Comparison of ENCODE assay signal across 8 cellular contexts in genomic region chr1:37682334-37682987, GRCh38. TPM values are rescaled to one million over a fixed set of nuclear protein-coding genes. Genes with fewer than 3 reads are reported as not detected.
A peak's percentile ranks its signal among the peaks of the same experiment; 100 is the strongest.
DNase-seq lines count a peak whose midpoint lies in the region; ATAC-seq, FAIRE-seq and TF ChIP-seq lines count a peak whose summit lies in the region.

No MANE protein-coding gene starts in this region.

- CTCF ChIA-PET in CD8-positive, alpha-beta T cell (lab: Charles Lee) = interaction anchor here (0.6 to 7.5 kb wide), 46 partner anchors 8 to 905 kb away, joined by 3 to 227 read pairs (median 4); partner anchors contain the start of genes CDCA8, GNL2 and MTF1
- CTCF ChIA-PET in H1 (lab: Charles Lee; ENCODE audit: partially characterized antibody) = interaction anchor here (0.6 to 20.8 kb wide), 28 partner anchors 9 to 598 kb away, joined by 3 to 400 read pairs (median 3); partner anchors contain the start of genes CDCA8 and GNL2

- peaks cover 3% of the 10 kb centered on the region for H3K4me1 ChIP-seq in CD8-positive, alpha-beta T cell (ENCODE audit: insufficient read depth, low read length)
- no peaks in the 10 kb centered on the region for H3K4me1 ChIP-seq in H1 (replicated peaks in 1 of 4; ENCODE audit: control insufficient read depth in 3 of 4, insufficient read depth in 4 of 4, low read length in 3 of 4)

- peaks cover 16% of the 10 kb centered on the region for H3K36me3 ChIP-seq in CD8-positive, alpha-beta T cell (ENCODE audit: insufficient read depth, low read length)
- peaks cover 5 to 46% (median 33%) of the 10 kb centered on the region in 4 experiments; a peak in 7 of 8 replicates for H3K36me3 ChIP-seq in H1 (ENCODE audit: control insufficient read depth in 2 of 4, insufficient read depth in 4 of 4, low read length in 3 of 4)

- H4K5ac ChIP-seq in H1 (ENCODE audit: insufficient read length, low read depth, low read length) = no peak overlapping the region

- H4K20me1 ChIP-seq in H1 (replicated peaks in 1 of 2; ENCODE audit: control insufficient read depth in 1 of 2, insufficient read depth in 2 of 2, low read length in 2 of 2) = peaks cover 4 to 5% of the 10 kb centered on the region in 2 experiments

- peak; percentile 89 for TF ChIP-seq CTCF in CD8-positive, alpha-beta T cell (IDR thresholded peaks at IDR 0.05)
- TF ChIP-seq CTCF in H1 (IDR thresholded peaks at IDR 0.05; ENCODE audit: control extremely low read depth in 1 of 3, insufficient read depth in 1 of 3, low read depth in 1 of 3, low read length in 3 of 3) = peak in 2 of 3 experiments; percentile 79 to 81; a peak in 3 of 4 replicates

- H3K4me1 Mint-ChIP-seq in CD8-positive, alpha-beta T cell (ENCODE audit: low read depth) = peaks cover 3% of the 10 kb centered on the region

- peak; percentile 85 for FAIRE-seq in H1 (lab: Jason Lieb, UNC)

- POLR2A ChIA-PET in CD8-positive, alpha-beta T cell (lab: Charles Lee) = interaction anchor here (0.6 to 1.3 kb wide), 4 partner anchors 8 to 192 kb away, joined by 3 to 4 read pairs (median 4); a partner anchor contains a TSS
- POLR2A ChIA-PET in H1 (lab: Charles Lee; ENCODE audit: partially characterized antibody) = interaction anchor here (0.8 to 1.6 kb wide), 4 partner anchors 29 to 87 kb away, joined by 3 to 4 read pairs (median 3); no protein-coding TSS in a partner anchor

- intact Hi-C loops in CD8-positive, alpha-beta T cell (cut with DNase I, micrococcal nuclease) = loop anchor here (1.0 to 5.0 kb wide), 8 partner anchors 79 to 1125 kb away; partner anchors contain the start of gene MEAF6 (in 1 of the 2)

- H4K8ac ChIP-seq in H1 (ENCODE audit: extremely low read depth, insufficient read depth, low read length) = no peak overlapping the region

- H2BK120ac ChIP-seq in H1 (replicated peaks; ENCODE audit: low read depth, low read length) = no peak overlapping the region

- no peak overlapping the region for H3K4me3 Mint-ChIP-seq in CD8-positive, alpha-beta T cell

- H2BK15ac ChIP-seq in H1 (ENCODE audit: low read length) = no peak overlapping the region

- no peak overlapping the region for H4K91ac ChIP-seq in H1 (replicated peaks; ENCODE audit: insufficient read length, low read length)

- H2AK5ac ChIP-seq in H1 (ENCODE audit: low read depth, low read length) = no peak overlapping the region

- WGBS in H1 (ENCODE audit: extremely low coverage in 1 of 2, insufficient coverage in 1 of 2, insufficient read length in 1 of 2, insufficient replicate concordance in 2 of 2, low coverage in 1 of 2, low lambda C conversion rate in 2 of 2, missing lambda C conversion rate in 1 of 2), 2 experiments = 80% methylated on average over 5 of the region's 5 CpGs; no CpG with 5 or more reads in 1 of the 2 experiments

- H3K18ac ChIP-seq in H1 (ENCODE audit: extremely low read depth, low read length) = no peak overlapping the region

- H3K4ac ChIP-seq in H1 (replicated peaks; ENCODE audit: insufficient read length, low read depth, low read length) = no peak overlapping the region

- H3K79me2 ChIP-seq in H1 (ENCODE audit: control insufficient read depth in 1 of 2, insufficient read depth in 2 of 2, low read length in 2 of 2) = no peaks in the 10 kb centered on the region

- H3K23ac ChIP-seq in H1 (ENCODE audit: insufficient read length) = no peak overlapping the region

- no peaks in the 10 kb centered on the region for H3K9me3 ChIP-seq in CD8-positive, alpha-beta T cell (ENCODE audit: low read length)
- H3K9me3 ChIP-seq in H1 (ENCODE audit: insufficient read depth in 2 of 2, low read depth in 1 of 2, low read length in 1 of 2) = no peaks in the 10 kb centered on the region

- no peak overlapping the region for H2AFZ ChIP-seq in H1 (ENCODE audit: low read length)

- H3K27ac Mint-ChIP-seq in CD8-positive, alpha-beta T cell = peak overlapping the region; percentile 74

- H3K27me3 Mint-ChIP-seq in CD8-positive, alpha-beta T cell (ENCODE audit: low read depth) = no peaks in the 10 kb centered on the region

- H2BK12ac ChIP-seq in H1 (ENCODE audit: low read depth, low read length) = no peak overlapping the region

- H3K4me2 ChIP-seq in H1 (ENCODE audit: insufficient read depth in 1 of 2, low read depth in 2 of 2, low read length in 2 of 2) = no peak overlapping the region

- no peak overlapping the region for H3K27ac ChIP-seq in CD8-positive, alpha-beta T cell (ENCODE audit: low read depth, low read length)
- H3K27ac ChIP-seq in H1 (ENCODE audit: low read depth, low read length) = no peak overlapping the region

- H3K14ac ChIP-seq in H1 (ENCODE audit: insufficient read length) = no peak overlapping the region

- H3K23me2 ChIP-seq in H1 (ENCODE audit: low read depth, low read length) = no peaks in the 10 kb centered on the region

- DNase-seq in CD8-positive, alpha-beta T cell = peak; percentile 58 to 85 (median 76)
- DNase-seq in HT1080 (ENCODE audit: low read depth) (peak; percentile 39), NOMO-1 (lab: John Stamatoyannopoulos, UW; ENCODE audit: unreplicated experiment in 2 of 2) (peak; percentile 9 to 77), H1 (ENCODE audit: low read depth in 1 of 2, low spot score in 2 of 2) (peak in 1 of 2 experiments; percentile 90), middle frontal gyrus (ENCODE audit: extremely low spot score, low spot score) (peak; percentile 56), mesenteric fat pad (ENCODE audit: low spot score) (no peak)
- peak; percentile 52 to 54 for DNase-seq in activated CD8-positive, alpha-beta memory T cell treated with anti-CD3 and anti-CD28 coated beads for 4 hours (ENCODE audit: low read depth in 2 of 2)
- DNase-seq in stimulated activated CD8-positive, alpha-beta memory T cell treated with anti-CD3 and anti-CD28 coated beads, Interleukin-7, amount 100 ng/mL, for 1 hour (ENCODE audit: low read depth in 2 of 2) = peak; percentile 45 to 69

- peak; percentile 95 for ATAC-seq in CD8-positive, alpha-beta T cell

- no peak overlapping the region for H3K56ac ChIP-seq in H1 (replicated peaks; ENCODE audit: insufficient read length, low read depth, low read length)

- TF ChIP-seq EP300 in H1 (IDR thresholded peaks at IDR 0.05; ENCODE audit: borderline replicate concordance in 1 of 2, low read depth in 2 of 2, low read length in 2 of 2) = no peak

- no peak overlapping the region for H2BK20ac ChIP-seq in H1 (ENCODE audit: low read length)

- H3K27me3 ChIP-seq in CD8-positive, alpha-beta T cell (ENCODE audit: insufficient read depth, low read length) = no peaks in the 10 kb centered on the region
- H3K27me3 ChIP-seq in H1 (replicated peaks in 1 of 4; ENCODE audit: control insufficient read depth in 3 of 4, extremely low read depth in 1 of 4, insufficient read depth in 3 of 4, low read length in 3 of 4) = no peaks in the 10 kb centered on the region

- peak; percentile 95 to 96 for TF ChIP-seq RAD21 in H1 (IDR thresholded peaks at IDR 0.05 in 1 of 2, conservative IDR thresholded peaks at IDR 0.05 in 1 of 2; ENCODE audit: low read depth in 2 of 2, low read length in 2 of 2)

- H3K9ac ChIP-seq in H1 (replicated peaks in 1 of 4; ENCODE audit: extremely low read depth in 1 of 4, low read depth in 3 of 4, low read length in 3 of 4) = no peak overlapping the region

- no peak overlapping the region for H3K4me3 ChIP-seq in CD8-positive, alpha-beta T cell (ENCODE audit: low read depth, low read length)
- H3K4me3 ChIP-seq in H1 (ENCODE audit: extremely low read depth in 1 of 4, insufficient read depth in 2 of 4, low read depth in 3 of 4, low read length in 4 of 4) = no peak overlapping the region

- H3K9me3 Mint-ChIP-seq in CD8-positive, alpha-beta T cell = no peaks in the 10 kb centered on the region

- TF ChIP-seq POLR2A in H1 (IDR thresholded peaks at IDR 0.05; ENCODE audit: control extremely low read depth in 1 of 2, low read depth in 2 of 2, low read length in 2 of 2) = no peak

- no peak overlapping the region for H2BK5ac ChIP-seq in H1 (ENCODE audit: low read depth, low read length)

- H3K79me1 ChIP-seq in H1 (ENCODE audit: low read depth, low read length) = no peaks in the 10 kb centered on the region

- H3K36me3 Mint-ChIP-seq in CD8-positive, alpha-beta T cell = peaks cover 56% of the 10 kb centered on the region

TF ChIP-seq in H1, 55 proteins besides CTCF, POLR2A, EP300 and RAD21 (continues in another document):
- TF ChIP-seq CHD1 (IDR thresholded peaks at IDR 0.05; ENCODE audit: low read depth, low read length) (no peak), RXRA (IDR thresholded peaks at IDR 0.05; ENCODE audit: insufficient read depth, low read depth, low read length) (no peak), KDM1A (IDR thresholded peaks at IDR 0.05; ENCODE audit: borderline replicate concordance, low read length) (no peak), SIN3A (conservative IDR thresholded peaks at IDR 0.05 in 1 of 2, IDR thresholded peaks at IDR 0.05 in 1 of 2; ENCODE audit: low read depth in 1 of 2, low read length in 2 of 2) (peak in 1 of 2 experiments; percentile 52; a peak in 1 of 4 replicates)

RNA-seq across cellular contexts. Expression of gene CDCA8, which starts 9.9 kb away (rescaled TPM):
- total RNA-seq in CD8-positive, alpha-beta T cell = under 1 TPM; 0.25 to 0.62 TPM
- 29.3 and 38.4 TPM in 2 replicates for total RNA-seq in HT1080 (2014; rRNA removed; shearing (Covaris generic))
- 48.5 and 51.0 TPM in 2 replicates for polyA plus RNA-seq in HT1080 (2015; cell fraction: cytosol; rRNA removed)
- polyA plus RNA-seq in HT1080 (2015; cell fraction: nucleus; rRNA removed) = 61.5 and 67.1 TPM in 2 replicates
- 41.6 and 43.9 TPM in 2 replicates for total RNA-seq in H1 (2021; fragmentation: NEBNext Ultra II Directional; extraction: Animal tissue kit (Norgen Biotek cat#: 25700))
- 37.8 and 46.2 TPM in 2 replicates for polyA plus RNA-seq in H1 (2011; rRNA removed)
- 50.5 TPM for polyA plus RNA-seq in H1 (2011; cell fraction: cytosol; rRNA removed)
- polyA plus RNA-seq in H1 (2011; cell fraction: nucleus; rRNA removed) = 38.4 TPM
- 38.3 to 43.7 TPM (median 41.6 TPM) in 4 replicates for polyA plus RNA-seq in H1 (2012, experiment 1 of 2)
- polyA plus RNA-seq in H1 (2012, experiment 2 of 2) = 44.5 TPM
- polyA plus RNA-seq in H1 (2013, experiment 1 of 2) = 28.7 TPM
- polyA plus RNA-seq in H1 (2013, experiment 2 of 2) = 30.0 TPM
- polyA minus RNA-seq in H1 (2011; rRNA and poly(A)+ RNA removed) = 44.2 and 53.1 TPM in 2 replicates
- polyA minus RNA-seq in H1 (2011; cell fraction: cytosol; rRNA and poly(A)+ RNA removed) = 25.8 TPM
- polyA minus RNA-seq in H1 (2011; cell fraction: nucleus; rRNA and poly(A)+ RNA removed) = 17.8 TPM
- total RNA-seq in mesenteric fat pad = 0.35 TPM

RNA-seq across cellular contexts. Expression of gene RSPO1, which starts 47.8 kb away (rescaled TPM):
- total RNA-seq in CD8-positive, alpha-beta T cell = not detected
- total RNA-seq in HT1080 (2014; rRNA removed; shearing (Covaris generic)) = not detected in 2 replicates
- not detected in 2 replicates for polyA plus RNA-seq in HT1080 (2015; cell fraction: cytosol; rRNA removed)
- polyA plus RNA-seq in HT1080 (2015; cell fraction: nucleus; rRNA removed) = not detected in 2 replicates
- total RNA-seq in H1 (2021; fragmentation: NEBNext Ultra II Directional; extraction: Animal tissue kit (Norgen Biotek cat#: 25700)) = 0.21 TPM in 1 of 2 replicates, not detected in the other
- polyA plus RNA-seq in H1 (2011; rRNA removed) = 0.28 and 0.39 TPM in 2 replicates
- 0.25 TPM for polyA plus RNA-seq in H1 (2011; cell fraction: cytosol; rRNA removed)
- polyA plus RNA-seq in H1 (2011; cell fraction: nucleus; rRNA removed) = 0.23 TPM
- polyA plus RNA-seq in H1 (2012, experiment 1 of 2) = 0.41 to 0.64 TPM (median 0.55 TPM) in 4 replicates
- polyA plus RNA-seq in H1 (2012, experiment 2 of 2) = 0.25 TPM
- polyA plus RNA-seq in H1 (2013, experiment 1 of 2) = 0.08 TPM
- 0.04 TPM for polyA plus RNA-seq in H1 (2013, experiment 2 of 2)
- 0.44 and 0.59 TPM in 2 replicates for polyA minus RNA-seq in H1 (2011; rRNA and poly(A)+ RNA removed)
- polyA minus RNA-seq in H1 (2011; cell fraction: cytosol; rRNA and poly(A)+ RNA removed) = not detected
- polyA minus RNA-seq in H1 (2011; cell fraction: nucleus; rRNA and poly(A)+ RNA removed) = not detected
- 3.1 TPM for total RNA-seq in mesenteric fat pad

Comparison
In these comparisons a context has a peak if more than half of its experiments do, and no peak if none do; other contexts are left out.
1. RNA of gene CDCA8, which starts 9.9 kb away (total RNA-seq): 41.6 to 43.9 TPM in H1 and 29.3 to 38.4 TPM in HT1080; 0.25 to 0.62 TPM in CD8-positive, alpha-beta T cell and 0.35 TPM in mesenteric fat pad (single experiment); every median in the first group is over 10 times any median in the second.